ENCODE assay signal across 18 cellular contexts in genomic region chr1:94954292-94955220, GRCh38. TPM values are rescaled to one million over a fixed set of nuclear protein-coding genes. Genes with fewer than 3 reads are reported as not detected.
DNase-seq lines count a peak whose midpoint lies in the region; ATAC-seq and TF ChIP-seq lines count a peak whose summit lies in the region.
"Had no signal": no experiment of that assay in that cellular context is flagged by ENCODE, and none has a peak within 500 bp of the region (broad histone marks: within the 10 kb centered on the region; RNA-seq: fewer than 3 reads in every experiment).

No MANE protein-coding gene starts in this region.

- no peaks in the 10 kb centered on the region for H4K20me1 ChIP-seq in GM23338 (replicated peaks; ENCODE audit: insufficient read depth)

- H3K4me2 ChIP-seq in GM23338, result 0 out of 2 replicates have a peak overlapping the region, but pooled peaks have one; percentile 22

- H3K27me3 Mint-ChIP-seq in GM23338 (ENCODE audit: insufficient read depth, low read depth, poor library complexity), result peaks cover 5% of the 10 kb centered on the region
- H3K27me3 Mint-ChIP-seq: CD8-positive, alpha-beta memory T cell; dendritic cell treated with granulocyte-macrophage colony-stimulating factor and Interleukin-4, amounts not matched to agents 40 ng/mL and 50 ng/mL, for 4 days; IgD-negative memory B cell had no signal

- no peak overlapping the region for H3K9ac ChIP-seq in iPS-20b (ENCODE audit: low read depth, low read length)
- no peak overlapping the region for H3K9ac ChIP-seq in rectal smooth muscle tissue (ENCODE audit: low read length)

- H3K4me1 ChIP-seq in GM23338 (ENCODE audit: insufficient read depth) (peaks cover 12% of the 10 kb centered on the region), iPS-20b (ENCODE audit: insufficient read depth, low read length) (peaks cover 11% of the 10 kb centered on the region; the same call in 1 of the 2 replicates), rectal smooth muscle tissue (ENCODE audit: control insufficient read depth, insufficient read depth, low read length) (peaks cover 18% of the 10 kb centered on the region)

- H2AFZ ChIP-seq in GM23338, result no peak overlapping the region

- no peaks in the 10 kb centered on the region for H3K9me2 ChIP-seq in GM23338 (ENCODE audit: insufficient read depth)

- TF ChIP-seq CTCF in GM23338 (conservative IDR thresholded peaks at IDR 0.05; ENCODE audit: low read depth in 2 of 2), result no peak

- H3K36me3 ChIP-seq in GM23338 (ENCODE audit: insufficient read depth) (no peaks in the 10 kb centered on the region), iPS-20b (ENCODE audit: insufficient read depth, low read depth, low read length) (no peaks in the 10 kb centered on the region), rectal smooth muscle tissue (ENCODE audit: control insufficient read depth, insufficient read depth, low read length) (no peaks in the 10 kb centered on the region)

- no peaks in the 10 kb centered on the region for H3K27me3 ChIP-seq in GM23338 (ENCODE audit: insufficient read depth)
- no peaks in the 10 kb centered on the region for H3K27me3 ChIP-seq in iPS-20b (ENCODE audit: insufficient read depth, low read length)
- no peaks in the 10 kb centered on the region for H3K27me3 ChIP-seq in rectal smooth muscle tissue (ENCODE audit: control insufficient read depth, insufficient read depth, low read length)

- H3K4me3 Mint-ChIP-seq in GM23338, result no peak overlapping the region
- H3K4me3 Mint-ChIP-seq: CD8-positive, alpha-beta memory T cell; dendritic cell treated with granulocyte-macrophage colony-stimulating factor and Interleukin-4, amounts not matched to agents 40 ng/mL and 50 ng/mL, for 4 days; natural killer cell had no signal

- H3K79me2 ChIP-seq in GM23338 (replicated peaks; ENCODE audit: insufficient read depth), result no peaks in the 10 kb centered on the region

- H3K4me3 ChIP-seq in GM23338 (no peak overlapping the region), iPS-20b (ENCODE audit: low read length) (no peak overlapping the region), rectal smooth muscle tissue (ENCODE audit: low read length) (no peak overlapping the region)
- H3K4me3 ChIP-seq: lung had no signal

- no peaks in the 10 kb centered on the region for H3K9me3 Mint-ChIP-seq in GM23338
- H3K9me3 Mint-ChIP-seq in activated naive CD4-positive, alpha-beta T cell treated with anti-CD3 and anti-CD28 coated beads, Interleukin-2, amount 50 U/mL, for 72 hours, result no peaks in the 10 kb centered on the region
- H3K9me3 Mint-ChIP-seq: CD8-positive, alpha-beta memory T cell; dendritic cell treated with granulocyte-macrophage colony-stimulating factor and Interleukin-4, amounts not matched to agents 40 ng/mL and 50 ng/mL, for 4 days; IgD-negative memory B cell; natural killer cell had no signal

- H3K27ac Mint-ChIP-seq in GM23338, result no peak overlapping the region; the same call in 1 of the 2 replicates
- no peak overlapping the region for H3K27ac Mint-ChIP-seq in activated naive CD4-positive, alpha-beta T cell treated with anti-CD3 and anti-CD28 coated beads, Interleukin-2, amount 50 U/mL, for 72 hours
- H3K27ac Mint-ChIP-seq: CD8-positive, alpha-beta memory T cell; dendritic cell treated with granulocyte-macrophage colony-stimulating factor and Interleukin-4, amounts not matched to agents 40 ng/mL and 50 ng/mL, for 4 days; IgD-negative memory B cell; natural killer cell had no signal

- H3F3A ChIP-seq in GM23338 (replicated peaks; ENCODE audit: low read depth), result no peaks in the 10 kb centered on the region

- DNase-seq in GM23338 (ENCODE audit: low spot score) (peak; percentile 27), dermis blood vessel endothelial cell (peak; percentile 70), T-helper 9 cell (no peak)
- no peak for DNase-seq in activated naive CD4-positive, alpha-beta T cell treated with anti-CD3 and anti-CD28 coated beads, Interleukin-2, amount 50 U/mL, for 72 hours (ENCODE audit: low spot score in 2 of 2)
- DNase-seq: activated effector memory CD4-positive, alpha-beta T cell treated with Interleukin-2 at 50 U/mL for 16 hours; CD8-positive, alpha-beta memory T cell; MV-4-11; natural killer cell; NCI-H2029 treated with DMSO at 0.1 percent for 48 hours; NCI-H526 treated with DMSO at 0.1 percent for 48 hours; SW 1271 had no signal

- peak overlapping the region; percentile 28 for H3K27ac ChIP-seq in GM23338 (ENCODE audit: low read depth)
- H3K27ac ChIP-seq in iPS-20b (ENCODE audit: low read length), result peak overlapping the region; percentile 42
- H3K27ac ChIP-seq in rectal smooth muscle tissue (ENCODE audit: low read depth, low read length), result peak overlapping the region; percentile 38

- ATAC-seq in GM23338 (peak; percentile 38; the same call in 2 of the 3 replicates), GM21526 (IDR thresholded peaks at IDR 0.05; ENCODE audit: low FRiP score, unreplicated experiment) (no peak), GM21515 (IDR thresholded peaks at IDR 0.05; ENCODE audit: unreplicated experiment) (no peak)
- no peak for ATAC-seq in activated naive CD4-positive, alpha-beta T cell treated with anti-CD3 and anti-CD28 coated beads, Interleukin-2, amount 50 U/mL, for 72 hours
- ATAC-seq: natural killer cell had no signal

- H3K4me1 Mint-ChIP-seq in GM23338, result peaks cover 12% of the 10 kb centered on the region
- H3K4me1 Mint-ChIP-seq: CD8-positive, alpha-beta memory T cell; IgD-negative memory B cell; natural killer cell had no signal

- H3K36me3 Mint-ChIP-seq in GM23338 (ENCODE audit: low read depth), result no peaks in the 10 kb centered on the region; the same call in 2 of the 3 replicates
- H3K36me3 Mint-ChIP-seq in activated naive CD4-positive, alpha-beta T cell treated with anti-CD3 and anti-CD28 coated beads, Interleukin-2, amount 50 U/mL, for 72 hours, result no peaks in the 10 kb centered on the region
- H3K36me3 Mint-ChIP-seq: CD8-positive, alpha-beta memory T cell; natural killer cell had no signal

- H3K9me3 ChIP-seq in iPS-20b (ENCODE audit: insufficient read depth, low read depth, low read length), result 0 out of 2 replicates have a peak, but pooled peaks cover 2% of the 10 kb centered on the region

TF ChIP-seq in GM23338, 12 proteins besides CTCF, POLR2A, EP300 and RAD21 (continues in another document):
- TF ChIP-seq JUNB (IDR thresholded peaks at IDR 0.05; ENCODE audit: unreplicated experiment) (no peak), ZNF462 (CRISPR knock-in tag; IDR thresholded peaks at IDR 0.05) (no peak)

RNA-seq across cellular contexts. Expression of gene CNN3, which starts 27.6 kb away (rescaled TPM):
- 220 and 247 TPM in 2 replicates for total RNA-seq in GM23338 (2014; rRNA removed; shearing (Covaris generic))
- 270 and 312 TPM in 2 replicates for polyA plus RNA-seq in GM23338 (2016; fragmentation: Nextera tagmentation; extraction: Ambion mirVana)
- 578 and 589 TPM in 2 replicates for total RNA-seq in dermis blood vessel endothelial cell
- 1 to 10 TPM; 4.4 to 5.9 TPM for total RNA-seq in activated naive CD4-positive, alpha-beta T cell treated with anti-CD3 and anti-CD28 coated beads, Interleukin-2, amount 50 U/mL, for 72 hours

Comparison
In these comparisons a context has a peak if more than half of its experiments do, and no peak if none do; other contexts are left out.
1. DNase-seq: peak in GM23338 (single experiment) and dermis blood vessel endothelial cell (single experiment); none in activated naive CD4-positive, alpha-beta T cell treated with anti-CD3 and anti-CD28 coated beads, Interleukin-2, amount 50 U/mL, for 72 hours (0 of 2) and T-helper 9 cell (single experiment).
2. RNA of gene CNN3, which starts 27.6 kb away (total RNA-seq): 578 to 589 TPM in dermis blood vessel endothelial cell and 220 to 247 TPM in GM23338; 4.4 to 5.9 TPM in activated naive CD4-positive, alpha-beta T cell treated with anti-CD3 and anti-CD28 coated beads, Interleukin-2, amount 50 U/mL, for 72 hours; every median in the first group is over 10 times any median in the second.
3. Peak in every context shown above with its lines, with median percentiles within 50 percentile points of each other: H3K27ac ChIP-seq.